ENCODE assay signal across 44 cellular contexts in genomic region chr6:24759718-24760117, GRCh38. TPM values are rescaled to one million over a fixed set of nuclear protein-coding genes. Genes with fewer than 3 reads are reported as not detected.
"Had no signal": no experiment of that assay in that cellular context is flagged by ENCODE, and none has a peak within 500 bp of the region (broad histone marks: within the 10 kb centered on the region; RNA-seq: fewer than 3 reads in every experiment).

No MANE protein-coding gene starts in this region.

- H3K9me3 Mint-ChIP-seq: activated naive CD4-positive, alpha-beta T cell treated with anti-CD3 and anti-CD28 coated beads for 36 hours; activated naive CD4-positive, alpha-beta T cell treated with anti-CD3 and anti-CD28 coated beads, Interleukin-2, amount 50 U/mL, for 24 hours; activated naive CD4-positive, alpha-beta T cell treated with anti-CD3 and anti-CD28 coated beads, Interleukin-2, amount 50 U/mL, for 72 hours; activated naive CD8-positive, alpha-beta T cell treated with anti-CD3 and anti-CD28 coated beads for 36 hours; activated naive CD8-positive, alpha-beta T cell treated with anti-CD3 and anti-CD28 coated beads, Interleukin-2, amount 50 U/mL, for 24 hours; activated T-cell treated with anti-CD3 and anti-CD28 coated beads, Interleukin-2, amount 50 U/mL, for 24 hours; activated T-cell treated with anti-CD3 and anti-CD28 coated beads, Interleukin-2, amount 50 U/mL, for 4 hours; activated T-cell treated with anti-CD3 and anti-CD28 coated beads, Interleukin-2, amount 50 U/mL, for 72 hours; activated T-helper 1 cell treated with anti-CD3 and anti-CD28 coated beads, Interleukin-12 subunit alpha, Interleukin-12 subunit beta, Interleukin-2, Interleukin-4 antibody, amounts not matched to agents 30 ng/mL and 10 ng/mL and 1 ng/mL, durations not matched to agents 14 hours and 24 hours and 36 hours; activated T-helper 17 cell treated with anti-CD3 and anti-CD28 coated beads, Interleukin-2, amount 50 U/mL, for 72 hours; activated T-helper 2 cell treated with anti-CD3 and anti-CD28 coated beads, Interferon-gamma antibody, Interleukin-2, Interleukin-4, amounts not matched to agents 10 μg/mL and 5 μg/mL and 100 μg/mL, durations not matched to agents 14 hours and 24 hours and 36 hours; brain; central memory CD8-positive, alpha-beta T cell had no signal

- FAIRE-seq: astrocyte, bronchial epithelial cell had no signal

- H3K4me1 Mint-ChIP-seq: activated naive CD8-positive, alpha-beta T cell treated with anti-CD3 and anti-CD28 coated beads, Interleukin-2, amount 50 U/mL, for 24 hours; activated T-helper 17 cell treated with anti-CD3 and anti-CD28 coated beads, Interleukin-2, amount 50 U/mL, for 72 hours; brain; central memory CD8-positive, alpha-beta T cell had no signal

- H3K36me3 Mint-ChIP-seq: activated naive CD4-positive, alpha-beta T cell treated with anti-CD3 and anti-CD28 coated beads, Interleukin-2, amount 10 ng/mL, durations not matched to agents 7 days and 5 days; activated naive CD4-positive, alpha-beta T cell treated with anti-CD3 and anti-CD28 coated beads, Interleukin-2, amount 50 U/mL, for 24 hours; activated naive CD4-positive, alpha-beta T cell treated with anti-CD3 and anti-CD28 coated beads, Interleukin-2, amount 50 U/mL, for 72 hours; activated naive CD8-positive, alpha-beta T cell; activated naive CD8-positive, alpha-beta T cell treated with anti-CD3 and anti-CD28 coated beads for 36 hours; activated naive CD8-positive, alpha-beta T cell treated with anti-CD3 and anti-CD28 coated beads, Interleukin-2, amount 10 ng/mL, durations not matched to agents 7 days and 5 days; brain had no signal

- H3K27me3 ChIP-seq: adrenal gland, ascending aorta, body of pancreas, brain microvascular endothelial cell, breast epithelium, cardiac muscle cell had no signal

- DNase-seq: activated effector memory CD4-positive, alpha-beta T cell treated with anti-CD3 and anti-CD28 coated beads, Interleukin-2, amount 50 U/mL, for 16 hours; activated effector memory CD4-positive, alpha-beta T cell treated with Interleukin-2 at 50 U/mL for 16 hours; activated gamma-delta T cell; activated gamma-delta T cell treated with Interleukin-2 at 50 U/mL for 16 hours; activated naive CD4-positive, alpha-beta T cell; activated naive CD4-positive, alpha-beta T cell treated with anti-CD3 and anti-CD28 coated beads for 36 hours; activated naive CD4-positive, alpha-beta T cell treated with anti-CD3 and anti-CD28 coated beads, Interleukin-2, amount 10 ng/mL, durations not matched to agents 7 days and 5 days; activated naive CD4-positive, alpha-beta T cell treated with anti-CD3 and anti-CD28 coated beads, Interleukin-2, amount 50 U/mL, for 16 hours; activated naive CD4-positive, alpha-beta T cell treated with Interleukin-2 at 50 U/mL for 16 hours; activated naive CD8-positive, alpha-beta T cell treated with anti-CD3 and anti-CD28 coated beads for 36 hours; activated naive CD8-positive, alpha-beta T cell treated with anti-CD3 and anti-CD28 coated beads, Interleukin-2, amount 10 ng/mL, durations not matched to agents 7 days and 5 days; activated naive CD8-positive, alpha-beta T cell treated with anti-CD3 and anti-CD28 coated beads, Interleukin-2, amount 50 U/mL, for 24 hours; activated T-cell treated with anti-CD3 and anti-CD28 coated beads, Interleukin-2, amount 50 U/mL, for 1 hour; activated T-cell treated with anti-CD3 and anti-CD28 coated beads, Interleukin-2, amount 50 U/mL, for 24 hours; activated T-cell treated with anti-CD3 and anti-CD28 coated beads, Interleukin-2, amount 50 U/mL, for 4 hours; activated T-cell treated with anti-CD3 and anti-CD28 coated beads, Interleukin-2, amount 50 U/mL, for 48 hours; activated T-cell treated with anti-CD3 and anti-CD28 coated beads, Interleukin-2, amount 50 U/mL, for 72 hours; adrenal gland; amniotic stem cell; amygdala; anterior cingulate cortex; aorta; body of pancreas; brain microvascular endothelial cell; caudate nucleus; central memory CD4-positive, alpha-beta T cell; cerebellar nuclear complex had no signal

- H3K27ac Mint-ChIP-seq: activated naive CD4-positive, alpha-beta T cell treated with anti-CD3 and anti-CD28 coated beads for 36 hours; activated naive CD4-positive, alpha-beta T cell treated with anti-CD3 and anti-CD28 coated beads, Interleukin-2, amount 10 ng/mL, durations not matched to agents 7 days and 5 days; activated naive CD4-positive, alpha-beta T cell treated with anti-CD3 and anti-CD28 coated beads, Interleukin-2, amount 50 U/mL, for 24 hours; activated naive CD8-positive, alpha-beta T cell; activated naive CD8-positive, alpha-beta T cell treated with anti-CD3 and anti-CD28 coated beads for 36 hours; activated naive CD8-positive, alpha-beta T cell treated with anti-CD3 and anti-CD28 coated beads, Interleukin-2, amount 10 ng/mL, durations not matched to agents 7 days and 5 days; activated naive CD8-positive, alpha-beta T cell treated with anti-CD3 and anti-CD28 coated beads, Interleukin-2, amount 50 U/mL, for 24 hours; activated T-cell treated with anti-CD3 and anti-CD28 coated beads, Interleukin-2, amount 50 U/mL, for 24 hours; activated T-cell treated with anti-CD3 and anti-CD28 coated beads, Interleukin-2, amount 50 U/mL, for 72 hours; activated T-helper 1 cell treated with anti-CD3 and anti-CD28 coated beads, Interleukin-12 subunit alpha, Interleukin-12 subunit beta, Interleukin-2, Interleukin-4 antibody, amounts not matched to agents 30 ng/mL and 10 ng/mL and 1 ng/mL, durations not matched to agents 14 hours and 24 hours and 36 hours; activated T-helper 17 cell treated with anti-CD3 and anti-CD28 coated beads, Interleukin-2, amount 50 U/mL, for 72 hours; activated T-helper 2 cell treated with anti-CD3 and anti-CD28 coated beads, Interferon-gamma antibody, Interleukin-2, Interleukin-4, amounts not matched to agents 10 μg/mL and 5 μg/mL and 100 μg/mL, durations not matched to agents 14 hours and 24 hours and 36 hours; brain had no signal

- H3K27me3 Mint-ChIP-seq: activated naive CD4-positive, alpha-beta T cell treated with anti-CD3 and anti-CD28 coated beads, Interleukin-2, amount 50 U/mL, for 24 hours; activated naive CD8-positive, alpha-beta T cell; activated naive CD8-positive, alpha-beta T cell treated with anti-CD3 and anti-CD28 coated beads for 36 hours; activated naive CD8-positive, alpha-beta T cell treated with anti-CD3 and anti-CD28 coated beads, Interleukin-2, amount 10 ng/mL, durations not matched to agents 7 days and 5 days; activated naive CD8-positive, alpha-beta T cell treated with anti-CD3 and anti-CD28 coated beads, Interleukin-2, amount 50 U/mL, for 24 hours; activated T-cell treated with anti-CD3 and anti-CD28 coated beads, Interleukin-2, amount 50 U/mL, for 24 hours; activated T-helper 17 cell treated with anti-CD3 and anti-CD28 coated beads, Interleukin-2, amount 50 U/mL, for 72 hours; central memory CD8-positive, alpha-beta T cell had no signal

- H3K4me1 ChIP-seq: ascending aorta, breast epithelium had no signal

- H3K4me3 Mint-ChIP-seq: activated naive CD4-positive, alpha-beta T cell treated with anti-CD3 and anti-CD28 coated beads for 36 hours; activated naive CD4-positive, alpha-beta T cell treated with anti-CD3 and anti-CD28 coated beads, Interleukin-2, amount 10 ng/mL, durations not matched to agents 7 days and 5 days; activated naive CD4-positive, alpha-beta T cell treated with anti-CD3 and anti-CD28 coated beads, Interleukin-2, amount 50 U/mL, for 24 hours; activated naive CD8-positive, alpha-beta T cell; activated naive CD8-positive, alpha-beta T cell treated with anti-CD3 and anti-CD28 coated beads for 36 hours; activated naive CD8-positive, alpha-beta T cell treated with anti-CD3 and anti-CD28 coated beads, Interleukin-2, amount 10 ng/mL, durations not matched to agents 7 days and 5 days; activated naive CD8-positive, alpha-beta T cell treated with anti-CD3 and anti-CD28 coated beads, Interleukin-2, amount 50 U/mL, for 24 hours; activated T-cell treated with anti-CD3 and anti-CD28 coated beads, Interleukin-2, amount 50 U/mL, for 24 hours; activated T-cell treated with anti-CD3 and anti-CD28 coated beads, Interleukin-2, amount 50 U/mL, for 4 hours; activated T-cell treated with anti-CD3 and anti-CD28 coated beads, Interleukin-2, amount 50 U/mL, for 72 hours; activated T-helper 1 cell treated with anti-CD3 and anti-CD28 coated beads, Interleukin-12 subunit alpha, Interleukin-12 subunit beta, Interleukin-2, Interleukin-4 antibody, amounts not matched to agents 30 ng/mL and 10 ng/mL and 1 ng/mL, durations not matched to agents 14 hours and 24 hours and 36 hours; activated T-helper 17 cell treated with anti-CD3 and anti-CD28 coated beads, Interleukin-2, amount 50 U/mL, for 72 hours; brain; central memory CD8-positive, alpha-beta T cell had no signal

- H3K4me3 ChIP-seq: adrenal gland, ascending aorta, body of pancreas, breast epithelium, cardiac muscle cell had no signal

- ATAC-seq: activated naive CD4-positive, alpha-beta T cell treated with anti-CD3 and anti-CD28 coated beads, Interleukin-2, amount 50 U/mL, for 72 hours; activated naive CD8-positive, alpha-beta T cell treated with anti-CD3 and anti-CD28 coated beads, Interleukin-2, amount 50 U/mL, for 24 hours; activated T-cell treated with anti-CD3 and anti-CD28 coated beads, Interleukin-2, amount 50 U/mL, for 4 hours; activated T-cell treated with anti-CD3 and anti-CD28 coated beads, Interleukin-2, amount 50 U/mL, for 72 hours; activated T-helper 17 cell treated with anti-CD3 and anti-CD28 coated beads, Interleukin-2, amount 50 U/mL, for 72 hours; body of pancreas had no signal

- H3K36me3 ChIP-seq: adrenal gland, ascending aorta, brain microvascular endothelial cell, breast epithelium, cardiac muscle cell had no signal

- H3K27ac ChIP-seq: adrenal gland, ascending aorta, body of pancreas, brain microvascular endothelial cell, breast epithelium, cardiac muscle cell had no signal

- H3K9me3 ChIP-seq: adrenal gland, ascending aorta, body of pancreas, breast epithelium had no signal

RNA-seq across cellular contexts. Expression of gene ARMH2, which starts 39.0 kb away (rescaled TPM):
- total RNA-seq: activated naive CD4-positive, alpha-beta T cell treated with anti-CD3 and anti-CD28 coated beads for 36 hours; activated naive CD8-positive, alpha-beta T cell treated with anti-CD3 and anti-CD28 coated beads for 36 hours; activated T-cell treated with anti-CD3 and anti-CD28 coated beads, Interleukin-2, amount 50 U/mL, for 4 hours; activated T-cell treated with anti-CD3 and anti-CD28 coated beads, Interleukin-2, amount 50 U/mL, for 72 hours; activated T-helper 1 cell treated with anti-CD3 and anti-CD28 coated beads, Interleukin-12 subunit alpha, Interleukin-12 subunit beta, Interleukin-2, Interleukin-4 antibody, amounts not matched to agents 30 ng/mL and 10 ng/mL and 1 ng/mL, durations not matched to agents 14 hours and 24 hours and 36 hours; activated T-helper 2 cell treated with anti-CD3 and anti-CD28 coated beads, Interferon-gamma antibody, Interleukin-2, Interleukin-4, amounts not matched to agents 10 μg/mL and 5 μg/mL and 100 μg/mL, durations not matched to agents 14 hours and 24 hours and 36 hours; adrenal gland; aorta; ascending aorta; astrocyte; body of pancreas; breast epithelium; bronchial epithelial cell; cardiac muscle cell; cardiac septum; cerebellum; chondrocyte had no signal
- polyA plus RNA-seq: adipose tissue, adrenal gland, aorta, cardiac muscle cell had no signal
